2 cellular contexts compared by ENCODE assay signal in genomic region chr11:113531575-113532451, GRCh38.
TF ChIP-seq lines count a peak whose summit lies in the region.

No MANE protein-coding gene starts in this region.

TF ChIP-seq in HCT116, 20 proteins besides CTCF, POLR2A, EP300 and RAD21:
- TF ChIP-seq ATF3 (IDR thresholded peaks at IDR 0.05), result no peak
TF ChIP-seq in HCT116: peak in this region for 0.

TF ChIP-seq in K562, 482 proteins besides CTCF, POLR2A, EP300 and RAD21:
- TF ChIP-seq USF1 (CRISPR knock-in tag; IDR thresholded peaks at IDR 0.05) (no peak), ZNF830 (CRISPR knock-in tag; IDR thresholded peaks at IDR 0.05) (no peak), TRIM28 (IDR thresholded peaks at IDR 0.05) (no peak), NR3C1 (CRISPR knock-in tag; IDR thresholded peaks at IDR 0.05) (no peak), ZNF143 (CRISPR knock-in tag; IDR thresholded peaks at IDR 0.05) (no peak), CREB3 (tag; conservative IDR thresholded peaks at IDR 0.05; ENCODE audit: low read depth) (no peak), KLF10 (CRISPR knock-in tag; IDR thresholded peaks at IDR 0.05) (no peak), USF2 (CRISPR knock-in tag; IDR thresholded peaks at IDR 0.05) (no peak)
